ENCODE assay signal across 15 cellular contexts in the genomic region with DNA sequence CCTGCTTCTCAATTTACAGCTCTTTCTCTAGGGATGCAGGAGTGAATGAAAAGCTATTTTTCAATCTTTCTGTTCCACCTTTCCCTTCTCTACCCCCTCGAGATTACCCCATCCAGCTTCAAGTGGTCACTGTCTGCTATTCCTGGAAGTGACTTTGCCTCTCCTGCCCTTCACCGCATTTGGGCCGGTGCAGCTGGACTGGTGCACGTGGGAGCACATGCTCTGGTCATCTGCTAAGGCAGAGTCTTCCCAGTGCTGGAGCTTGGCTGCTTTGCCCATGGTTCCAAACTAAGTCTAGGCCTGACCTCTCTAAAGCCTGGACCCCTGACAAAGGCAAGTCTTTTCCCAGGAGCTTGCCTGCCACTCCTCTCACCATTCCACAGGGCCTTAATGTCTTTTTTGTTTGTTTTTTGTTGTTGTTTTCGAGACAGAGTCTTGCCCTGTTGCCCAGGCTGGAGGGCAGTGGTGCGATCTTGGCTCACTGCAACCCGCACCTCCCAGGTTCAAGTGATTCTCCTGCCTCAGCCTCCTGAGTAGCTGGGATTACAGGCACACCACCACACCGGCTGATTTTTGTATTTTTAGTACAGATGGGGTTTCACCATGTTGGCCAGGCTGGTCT. TPM values are rescaled to one million over a fixed set of nuclear protein-coding genes. Genes with fewer than 3 reads are reported as not detected.
DNase-seq lines count a peak whose midpoint lies in the region; ATAC-seq and TF ChIP-seq lines count a peak whose summit lies in the region.
"Had no signal": no experiment of that assay in that cellular context is flagged by ENCODE, and none has a peak within 500 bp of the region (broad histone marks: within the 10 kb centered on the region; RNA-seq: fewer than 3 reads in every experiment).

No MANE protein-coding gene starts in this region.

- H3K4me1 Mint-ChIP-seq in activated CD4-positive, alpha-beta T cell treated with anti-CD3 and anti-CD28 coated beads, Interleukin-2, amount 10 ng/mL, durations not matched to agents 24 days and 14 days: no peaks in the 10 kb centered on the region

- no peaks in the 10 kb centered on the region for H3K9me3 Mint-ChIP-seq in activated CD4-positive, alpha-beta T cell treated with anti-CD3 and anti-CD28 coated beads, Interleukin-2, amount 10 ng/mL, durations not matched to agents 24 days and 14 days

- no peak overlapping the region for H3K27ac Mint-ChIP-seq in activated CD4-positive, alpha-beta T cell treated with anti-CD3 and anti-CD28 coated beads, Interleukin-2, amount 10 ng/mL, durations not matched to agents 24 days and 14 days
- H3K27ac Mint-ChIP-seq: CD8-positive, alpha-beta T cell had no signal

- H3K27ac ChIP-seq in heart left ventricle (peak overlapping the region in 8 of 12 donors; percentile 12 to 68 (median 45)), right lobe of liver (peak overlapping the region in 2 of 3 donors; percentile 75 to 87), temporal lobe (ENCODE audit: low read depth, low read length) (peak overlapping the region; percentile 85)
- H3K27ac ChIP-seq: 22Rv1 had no signal

- ATAC-seq in heart left ventricle: peak in 3 of 4 donors; percentile 59 to 82 (median 79)
- ATAC-seq in right lobe of liver: peak; percentile 36 to 84 (median 56)
- no peak for ATAC-seq in GM21576 (IDR thresholded peaks at IDR 0.05; ENCODE audit: unreplicated experiment)
- ATAC-seq: CD8-positive, alpha-beta T cell had no signal

- no peak overlapping the region for H3K4me3 Mint-ChIP-seq in activated CD4-positive, alpha-beta T cell treated with anti-CD3 and anti-CD28 coated beads, Interleukin-2, amount 10 ng/mL, durations not matched to agents 24 days and 14 days
- H3K4me3 Mint-ChIP-seq: CD8-positive, alpha-beta T cell had no signal

- intact Hi-C loops in heart left ventricle (cut with DNase I) (no loop called here), right lobe of liver (cut with DNase I) (no loop called here)
- intact Hi-C loops in activated CD4-positive, alpha-beta T cell treated with anti-CD3 and anti-CD28 coated beads, Interleukin-2, amount 10 ng/mL, durations not matched to agents 24 days and 14 days (cut with micrococcal nuclease): no loop called here

- TF ChIP-seq POLR2A in heart left ventricle (IDR thresholded peaks at IDR 0.05): no peak
- TF ChIP-seq POLR2A in right lobe of liver (IDR thresholded peaks at IDR 0.05): no peak

- H3K27me3 Mint-ChIP-seq in activated CD4-positive, alpha-beta T cell treated with anti-CD3 and anti-CD28 coated beads, Interleukin-2, amount 10 ng/mL, durations not matched to agents 24 days and 14 days: no peaks in the 10 kb centered on the region

- TF ChIP-seq CTCF in heart left ventricle (IDR thresholded peaks at IDR 0.05) (no peak), right lobe of liver (IDR thresholded peaks at IDR 0.05) (no peak)

- H3K36me3 Mint-ChIP-seq in activated CD4-positive, alpha-beta T cell treated with anti-CD3 and anti-CD28 coated beads, Interleukin-2, amount 10 ng/mL, durations not matched to agents 24 days and 14 days (ENCODE audit: low read depth): peaks cover 3% of the 10 kb centered on the region

- H3K4me1 ChIP-seq in heart left ventricle (peaks cover 0 to 30% (median 12%) of the 10 kb centered on the region in 12 donors), right lobe of liver (peaks cover 0 to 45% (median 19%) of the 10 kb centered on the region in 4 donors)
- H3K4me1 ChIP-seq: BE2C had no signal

- peaks cover 0 to 9% (median 0%) of the 10 kb centered on the region in 12 donors for H3K9me3 ChIP-seq in heart left ventricle
- H3K9me3 ChIP-seq in right lobe of liver: no peaks in the 10 kb centered on the region
- H3K9me3 ChIP-seq: BE2C had no signal

- DNase-seq in NCI-H146 (lab: John Stamatoyannopoulos, UW) (peak; percentile 62), NCI-H146 treated with DMSO at 0.1 percent for 48 hours (lab: John Stamatoyannopoulos, UW; ENCODE audit: unreplicated experiment) (no peak), heart left ventricle (peak; percentile 23 to 62 (median 55)), right lobe of liver (peak; percentile 36 to 84 (median 65)), A172 (ENCODE audit: low spot score) (no peak)
- DNase-seq in activated CD4-positive, alpha-beta T cell treated with anti-CD3 and anti-CD28 coated beads, Interleukin-2, amount 10 ng/mL, durations not matched to agents 24 days and 14 days: no peak
- DNase-seq: BE2C; CD8-positive, alpha-beta T cell; DND-41; KG1; NCI-H1694; NCI-H82 had no signal

- H3K36me3 ChIP-seq in heart left ventricle: peaks cover 0 to 15% (median 3%) of the 10 kb centered on the region in 9 donors
- H3K36me3 ChIP-seq in right lobe of liver: peaks cover 0 to 3% (median 0%) of the 10 kb centered on the region in 4 donors
- H3K36me3 ChIP-seq: BE2C had no signal

- no peak overlapping the region for H3K4me3 ChIP-seq in heart left ventricle
- H3K4me3 ChIP-seq in right lobe of liver: no peak overlapping the region

- WGBS in heart left ventricle, 4 donors: 71 to 78% (median 74%) methylated on average over 8 of the region's 8 CpGs
- 86% methylated on average over 6 of the region's 8 CpGs for WGBS in right lobe of liver (ENCODE audit: insufficient coverage, low coverage, low lambda C conversion rate, missing lambda C conversion rate)

- H3K27me3 ChIP-seq in heart left ventricle (no peaks in the 10 kb centered on the region), right lobe of liver (no peaks in the 10 kb centered on the region)
- H3K27me3 ChIP-seq: BE2C had no signal

RNA-seq across cellular contexts. Expression of a gene that starts 30.0 kb away (rescaled TPM):
- 1 to 10 TPM in 7 of 9 donors, under 1 TPM in 2; 0.67 to 2.2 (median 1.2) TPM for total RNA-seq in heart left ventricle
- under 1 TPM; 0.84 to 0.98 TPM for polyA plus RNA-seq in heart left ventricle
- total RNA-seq in right lobe of liver: 1 to 10 TPM; 1.1 to 3.3 (median 1.4) TPM
- 15.0 TPM for total RNA-seq in temporal lobe
- 2.5 and 3.1 TPM in 2 replicates for total RNA-seq in activated CD4-positive, alpha-beta T cell treated with anti-CD3 and anti-CD28 coated beads, Interleukin-2, amount 10 ng/mL, durations not matched to agents 24 days and 14 days
- total RNA-seq in A172 (2014; rRNA removed; shearing (Covaris generic)): 0.81 and 1.3 TPM in 2 replicates

RNA-seq across cellular contexts. Expression of a gene that starts 42.9 kb away (rescaled TPM):
- total RNA-seq in heart left ventricle (10 to 100 TPM; 32.3 to 49.8 (median 42.7) TPM), right lobe of liver (10 to 100 TPM; 18.0 to 40.0 (median 22.1) TPM), temporal lobe (66.9 TPM)
- 10 to 100 TPM; 14.6 to 63.6 TPM for polyA plus RNA-seq in heart left ventricle
- 24.1 and 24.9 TPM in 2 replicates for total RNA-seq in activated CD4-positive, alpha-beta T cell treated with anti-CD3 and anti-CD28 coated beads, Interleukin-2, amount 10 ng/mL, durations not matched to agents 24 days and 14 days
- 68.9 and 76.3 TPM in 2 replicates for total RNA-seq in A172 (2014; rRNA removed; shearing (Covaris generic))

RNA-seq across cellular contexts. Expression of a gene that starts 43.0 kb away (rescaled TPM):
- 10 to 100 TPM in 5 of 9 donors, 1 to 10 TPM in 4; 7.0 to 18.0 (median 11.6) TPM for total RNA-seq in heart left ventricle
- polyA plus RNA-seq in heart left ventricle: 1 to 10 TPM; 4.2 to 6.7 TPM
- 1 to 10 TPM; 3.6 to 8.4 (median 5.3) TPM for total RNA-seq in right lobe of liver
- total RNA-seq in temporal lobe: 64.9 TPM
- total RNA-seq in activated CD4-positive, alpha-beta T cell treated with anti-CD3 and anti-CD28 coated beads, Interleukin-2, amount 10 ng/mL, durations not matched to agents 24 days and 14 days: 19.6 and 24.0 TPM in 2 replicates
- 22.1 and 33.1 TPM in 2 replicates for total RNA-seq in A172 (2014; rRNA removed; shearing (Covaris generic))

Comparison
In these comparisons a context has a peak if more than half of its experiments do, and no peak if none do; other contexts are left out.
1. DNase-seq: peak in NCI-H146 (single experiment), heart left ventricle (5 of 5) and right lobe of liver (3 of 3); none in NCI-H146 treated with DMSO at 0.1 percent for 48 hours (single experiment), activated CD4-positive, alpha-beta T cell treated with anti-CD3 and anti-CD28 coated beads, Interleukin-2, amount 10 ng/mL, durations not matched to agents 24 days and 14 days (single experiment) and A172 (single experiment).
2. Peak in every context shown above with its lines, with median percentiles within 50 percentile points of each other: H3K27ac ChIP-seq.